ENCODE assay signal across 35 cellular contexts in the genomic region with DNA sequence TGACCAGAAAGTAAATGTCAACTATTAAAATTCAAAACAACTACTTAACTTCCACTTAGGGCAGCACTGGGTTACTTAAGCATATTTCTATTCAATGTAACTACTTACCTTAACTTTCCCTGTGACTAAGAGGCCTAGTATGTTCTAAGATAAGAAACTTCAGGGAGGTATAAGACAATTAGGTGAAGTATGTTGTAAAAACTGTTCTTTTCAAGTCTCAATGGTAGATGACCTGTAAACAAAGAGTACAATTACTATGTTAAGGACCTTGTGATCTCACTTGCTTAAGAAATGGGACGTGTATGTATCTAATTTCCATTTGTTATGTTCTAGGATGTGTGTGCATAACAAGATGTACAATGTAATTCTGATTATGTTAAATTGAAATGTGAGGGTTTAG.
"Had no signal": no experiment of that assay in that cellular context is flagged by ENCODE, and none has a peak within 500 bp of the region (broad histone marks: within the 10 kb centered on the region; RNA-seq: fewer than 3 reads in every experiment).

No MANE protein-coding gene starts in this region.

- H3K27me3 Mint-ChIP-seq: activated B cell treated with CpG ODN at 0.5 μM for 24 hours; activated naive CD8-positive, alpha-beta T cell; memory B cell; naive thymus-derived CD8-positive, alpha-beta T cell; stimulated activated memory B cell treated with anti-CD40 and anti-IgM and Interleukin-4, amounts not matched to agents 10 μg/mL and 1 μg/mL and 100 μg/mL, for 72 hours had no signal

- ATAC-seq: body of pancreas; gastroesophageal sphincter; left cardiac atrium; naive thymus-derived CD8-positive, alpha-beta T cell; pancreas; stimulated activated memory B cell treated with anti-CD40 and anti-IgM and Interleukin-4, amounts not matched to agents 10 μg/mL and 1 μg/mL and 100 μg/mL, for 72 hours; upper lobe of right lung had no signal

- H3K4me3 ChIP-seq: body of pancreas, cardiac muscle cell, coronary artery, dorsolateral prefrontal cortex, gastroesophageal sphincter, pancreas, prostate gland, sigmoid colon, stomach, thyroid gland, upper lobe of right lung had no signal

- H3K9me3 ChIP-seq: body of pancreas, gastroesophageal sphincter, pancreas, prostate gland, stomach, thyroid gland, upper lobe of right lung had no signal

- H3K9me3 Mint-ChIP-seq: activated B cell treated with CpG ODN at 0.5 μM for 24 hours; memory B cell; stimulated activated memory B cell treated with anti-CD40 and anti-IgM and Interleukin-4, amounts not matched to agents 10 μg/mL and 1 μg/mL and 100 μg/mL, for 72 hours; T-helper 1 cell treated with Interleukin-12 subunit alpha and Interleukin-12 subunit beta and Interleukin-4 antibody, amounts not matched to agents 30 μg/mL and 1 μg/mL, for 36 hours had no signal

- H3K4me1 ChIP-seq: body of pancreas, gastroesophageal sphincter, pancreas, prostate gland, sigmoid colon, stomach, upper lobe of right lung had no signal

- H3K36me3 Mint-ChIP-seq: activated naive CD8-positive, alpha-beta T cell; memory B cell; naive thymus-derived CD8-positive, alpha-beta T cell; stimulated activated memory B cell treated with anti-CD40 and anti-IgM and Interleukin-4, amounts not matched to agents 10 μg/mL and 1 μg/mL and 100 μg/mL, for 72 hours had no signal

- H3K27ac ChIP-seq: body of pancreas, cardiac muscle cell, coronary artery, dorsolateral prefrontal cortex, gastroesophageal sphincter, pancreas, prostate gland, sigmoid colon, stomach, thyroid gland, upper lobe of right lung had no signal

- H3K4me1 Mint-ChIP-seq: naive thymus-derived CD8-positive, alpha-beta T cell; neural crest cell had no signal

- H3K36me3 ChIP-seq: cardiac muscle cell, gastroesophageal sphincter, pancreas, prostate gland, sigmoid colon, stomach, thyroid gland, upper lobe of right lung had no signal

- H3K27ac Mint-ChIP-seq: activated B cell treated with CpG ODN at 0.5 μM for 24 hours; activated naive CD8-positive, alpha-beta T cell; memory B cell; naive thymus-derived CD8-positive, alpha-beta T cell; stimulated activated memory B cell treated with anti-CD40 and anti-IgM and Interleukin-4, amounts not matched to agents 10 μg/mL and 1 μg/mL and 100 μg/mL, for 72 hours; T-helper 1 cell treated with Interleukin-12 subunit alpha and Interleukin-12 subunit beta and Interleukin-4 antibody, amounts not matched to agents 30 μg/mL and 1 μg/mL, for 36 hours had no signal

- DNase-seq: activated B cell treated with CpG ODN at 0.5 μM for 24 hours; activated CD4-positive, alpha-beta T cell treated with anti-CD3 and anti-CD28 coated beads, Interleukin-2, amount 50 U/mL, for 4 hours; activated CD8-positive, alpha-beta memory T cell treated with anti-CD3 and anti-CD28 coated beads for 24 hours; activated effector memory CD4-positive, alpha-beta T cell treated with Interleukin-2 at 50 U/mL for 16 hours; activated naive CD4-positive, alpha-beta T cell treated with Interleukin-2 at 50 U/mL for 16 hours; aorta; body of pancreas; cerebellar nuclear complex; dorsolateral prefrontal cortex; effector memory CD4-positive, alpha-beta T cell; erythroblast; head of caudate nucleus; hippocampal formation; left cardiac atrium; naive thymus-derived CD8-positive, alpha-beta T cell; nucleus accumbens; pancreas; sigmoid colon; small intestine; stimulated activated CD4-positive, alpha-beta T cell treated with anti-CD3 and anti-CD28 coated beads, Interleukin-1b, Interleukin-23, amount 100 ng/mL, for 48 hours; stimulated activated CD4-positive, alpha-beta T cell treated with anti-CD3 and anti-CD28 coated beads, Interleukin-4, amount 100 ng/mL, for 4 hours; stimulated activated CD8-positive, alpha-beta memory T cell treated with anti-CD3 and anti-CD28 coated beads, Interleukin-4, amount 100 ng/mL, for 48 hours; stomach; T-helper 9 cell; thyroid gland; upper lobe of right lung had no signal

- H3K27me3 ChIP-seq: body of pancreas, cardiac muscle cell, dorsolateral prefrontal cortex, gastroesophageal sphincter, pancreas, sigmoid colon, stomach, thyroid gland, upper lobe of right lung had no signal

- H3K4me3 Mint-ChIP-seq: activated B cell treated with CpG ODN at 0.5 μM for 24 hours; activated naive CD8-positive, alpha-beta T cell; memory B cell; naive thymus-derived CD8-positive, alpha-beta T cell; neural crest cell; stimulated activated memory B cell treated with anti-CD40 and anti-IgM and Interleukin-4, amounts not matched to agents 10 μg/mL and 1 μg/mL and 100 μg/mL, for 72 hours; T-helper 1 cell treated with Interleukin-12 subunit alpha and Interleukin-12 subunit beta and Interleukin-4 antibody, amounts not matched to agents 30 μg/mL and 1 μg/mL, for 36 hours had no signal
